In the genomic region with DNA sequence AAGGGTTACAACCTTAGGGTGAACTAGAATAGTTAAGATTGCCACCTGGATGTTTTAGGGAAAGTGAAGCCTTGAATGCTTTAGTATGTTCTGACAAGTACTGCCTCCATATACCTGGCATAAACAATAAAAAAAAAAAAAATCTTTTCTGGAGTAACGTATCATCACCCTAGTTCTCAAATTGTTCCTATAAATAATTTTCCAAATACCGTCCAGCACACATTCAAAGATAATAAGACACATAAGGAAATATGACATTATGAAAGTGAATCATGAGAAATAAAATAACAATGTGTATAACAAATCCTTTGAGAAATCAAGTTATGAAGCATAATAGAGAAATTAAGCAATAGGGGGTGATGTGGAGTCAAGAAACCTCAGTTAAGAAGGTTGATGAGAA, we compare ENCODE assay signal across 40 cellular contexts. TPM values are rescaled to one million over a fixed set of nuclear protein-coding genes. Genes with fewer than 3 reads are reported as not detected.
"Had no signal": no experiment of that assay in that cellular context is flagged by ENCODE, and none has a peak within 500 bp of the region (broad histone marks: within the 10 kb centered on the region; RNA-seq: fewer than 3 reads in every experiment).

No MANE protein-coding gene starts in this region.

- FAIRE-seq: bronchial epithelial cell, TTC549 had no signal

- H3K27me3 Mint-ChIP-seq: activated B cell treated with CpG ODN at 0.5 μM for 24 hours; activated CD4-positive, alpha-beta memory T cell treated with anti-CD3 and anti-CD28 coated beads for 36 hours; activated CD8-positive, alpha-beta T cell treated with anti-CD3 and anti-CD28 coated beads for 36 hours; activated naive CD8-positive, alpha-beta T cell treated with anti-CD3 and anti-CD28 coated beads for 36 hours; activated T-helper 17 cell treated with anti-CD3 and anti-CD28 coated beads, Interleukin-2, amount 50 U/mL, for 72 hours; brain; central memory CD8-positive, alpha-beta T cell had no signal

- DNase-seq: activated B cell treated with CpG ODN at 0.5 μM for 24 hours; activated CD4-positive, alpha-beta memory T cell treated with anti-CD3 and anti-CD28 coated beads for 36 hours; activated CD4-positive, alpha-beta T cell treated with anti-CD3 and anti-CD28 coated beads for 4 hours; activated CD4-positive, alpha-beta T cell treated with anti-CD3 and anti-CD28 coated beads, Interleukin-2, amount 10 ng/mL, durations not matched to agents 24 days and 14 days; activated CD4-positive, alpha-beta T cell treated with anti-CD3 and anti-CD28 coated beads, Interleukin-2, amount 50 U/mL, for 1 hour; activated CD4-positive, alpha-beta T cell treated with anti-CD3 and anti-CD28 coated beads, Interleukin-2, amount 50 U/mL, for 4 hours; activated CD4-positive, CD25-positive, alpha-beta regulatory T cell treated with anti-CD3 and anti-CD28 coated beads, Interleukin-2, amount 50 U/mL, for 72 hours; activated CD8-positive, alpha-beta memory T cell treated with anti-CD3 and anti-CD28 coated beads, Interleukin-2, amount 50 U/mL, for 4 hours; activated CD8-positive, alpha-beta T cell treated with anti-CD3 and anti-CD28 coated beads for 36 hours; activated effector memory CD4-positive, alpha-beta T cell treated with anti-CD3 and anti-CD28 coated beads, Interleukin-2, amount 50 U/mL, for 16 hours; activated gamma-delta T cell treated with Interleukin-2 at 50 U/mL for 16 hours; activated naive CD4-positive, alpha-beta T cell; activated naive CD4-positive, alpha-beta T cell treated with anti-CD3 and anti-CD28 coated beads for 36 hours; activated naive CD4-positive, alpha-beta T cell treated with anti-CD3 and anti-CD28 coated beads, Interleukin-2, amount 50 U/mL, for 16 hours; activated naive CD8-positive, alpha-beta T cell treated with anti-CD3 and anti-CD28 coated beads for 36 hours; activated T-cell treated with anti-CD3 and anti-CD28 coated beads for 4 hours; activated T-cell treated with anti-CD3 and anti-CD28 coated beads, Interleukin-2, amount 50 U/mL, for 1 hour; activated T-cell treated with anti-CD3 and anti-CD28 coated beads, Interleukin-2, amount 50 U/mL, for 4 hours; activated T-cell treated with anti-CD3 and anti-CD28 coated beads, Interleukin-2, amount 50 U/mL, for 72 hours; adrenal gland; amygdala; anterior cingulate cortex; caudate nucleus; cerebellar nuclear complex; T-helper 2 cell; T-helper 9 cell had no signal

- H3K9me3 Mint-ChIP-seq: activated B cell treated with CpG ODN at 0.5 μM for 24 hours; activated CD4-positive, alpha-beta T cell treated with anti-CD3 and anti-CD28 coated beads, Interleukin-2, amount 10 ng/mL, durations not matched to agents 24 days and 14 days; activated CD8-positive, alpha-beta T cell treated with anti-CD3 and anti-CD28 coated beads for 36 hours had no signal

- ATAC-seq: activated CD8-positive, alpha-beta T cell treated with anti-CD3 and anti-CD28 coated beads for 36 hours; activated naive CD4-positive, alpha-beta T cell treated with anti-CD3 and anti-CD28 coated beads, Interleukin-2, amount 50 U/mL, for 72 hours; activated T-cell treated with anti-CD3 and anti-CD28 coated beads, Interleukin-2, amount 50 U/mL, for 4 hours; activated T-cell treated with anti-CD3 and anti-CD28 coated beads, Interleukin-2, amount 50 U/mL, for 72 hours; activated T-helper 17 cell treated with anti-CD3 and anti-CD28 coated beads, Interleukin-2, amount 50 U/mL, for 72 hours had no signal

- H3K36me3 ChIP-seq: adrenal gland, ascending aorta, cardiac muscle cell had no signal

- H3K4me1 ChIP-seq: adrenal gland, ascending aorta had no signal

- H3K27ac ChIP-seq: adrenal gland, ascending aorta, cardiac muscle cell, VCaP had no signal

- H3K9me3 ChIP-seq: adrenal gland had no signal

- H3K27me3 ChIP-seq: adrenal gland, ascending aorta, cardiac muscle cell had no signal

- H3K4me1 Mint-ChIP-seq: activated CD4-positive, alpha-beta T cell treated with anti-CD3 and anti-CD28 coated beads, Interleukin-2, amount 10 ng/mL, durations not matched to agents 24 days and 14 days; activated T-helper 17 cell treated with anti-CD3 and anti-CD28 coated beads, Interleukin-2, amount 50 U/mL, for 72 hours; brain; central memory CD8-positive, alpha-beta T cell had no signal

- H3K27ac Mint-ChIP-seq: activated B cell treated with CpG ODN at 0.5 μM for 24 hours; activated CD4-positive, alpha-beta memory T cell treated with anti-CD3 and anti-CD28 coated beads for 36 hours; activated CD4-positive, alpha-beta T cell treated with anti-CD3 and anti-CD28 coated beads, Interleukin-2, amount 10 ng/mL, durations not matched to agents 24 days and 14 days; activated CD8-positive, alpha-beta T cell treated with anti-CD3 and anti-CD28 coated beads for 36 hours; activated naive CD4-positive, alpha-beta T cell treated with anti-CD3 and anti-CD28 coated beads for 36 hours; activated naive CD4-positive, alpha-beta T cell treated with anti-CD3 and anti-CD28 coated beads, Interleukin-2, amount 50 U/mL, for 72 hours; activated naive CD8-positive, alpha-beta T cell treated with anti-CD3 and anti-CD28 coated beads for 36 hours; activated T-cell treated with anti-CD3 and anti-CD28 coated beads, Interleukin-2, amount 50 U/mL, for 72 hours; activated T-helper 1 cell treated with anti-CD3 and anti-CD28 coated beads, Interleukin-12 subunit alpha, Interleukin-12 subunit beta, Interleukin-2, Interleukin-4 antibody, amounts not matched to agents 30 ng/mL and 10 ng/mL and 1 ng/mL, durations not matched to agents 14 hours and 24 hours and 36 hours; activated T-helper 17 cell treated with anti-CD3 and anti-CD28 coated beads, Interleukin-2, amount 50 U/mL, for 72 hours; brain; T-helper 2 cell treated with Interferon-gamma antibody and Interleukin-4, amounts not matched to agents 5 μg/mL and 100 μg/mL, for 36 hours had no signal

- H3K4me3 ChIP-seq: adrenal gland, ascending aorta, cardiac muscle cell had no signal

- H3K4me3 Mint-ChIP-seq: activated B cell treated with CpG ODN at 0.5 μM for 24 hours; activated CD4-positive, alpha-beta memory T cell treated with anti-CD3 and anti-CD28 coated beads for 36 hours; activated CD4-positive, alpha-beta T cell treated with anti-CD3 and anti-CD28 coated beads, Interleukin-2, amount 10 ng/mL, durations not matched to agents 24 days and 14 days; activated CD8-positive, alpha-beta T cell treated with anti-CD3 and anti-CD28 coated beads for 36 hours; activated naive CD4-positive, alpha-beta T cell treated with anti-CD3 and anti-CD28 coated beads for 36 hours; activated naive CD8-positive, alpha-beta T cell treated with anti-CD3 and anti-CD28 coated beads for 36 hours; activated T-cell treated with anti-CD3 and anti-CD28 coated beads, Interleukin-2, amount 50 U/mL, for 4 hours; activated T-cell treated with anti-CD3 and anti-CD28 coated beads, Interleukin-2, amount 50 U/mL, for 72 hours; activated T-helper 1 cell treated with anti-CD3 and anti-CD28 coated beads, Interleukin-12 subunit alpha, Interleukin-12 subunit beta, Interleukin-2, Interleukin-4 antibody, amounts not matched to agents 30 ng/mL and 10 ng/mL and 1 ng/mL, durations not matched to agents 14 hours and 24 hours and 36 hours; activated T-helper 17 cell treated with anti-CD3 and anti-CD28 coated beads, Interleukin-2, amount 50 U/mL, for 72 hours; brain; central memory CD8-positive, alpha-beta T cell; T-helper 2 cell treated with Interferon-gamma antibody and Interleukin-4, amounts not matched to agents 5 μg/mL and 100 μg/mL, for 36 hours had no signal

RNA-seq across cellular contexts. Expression of gene C1orf141, which starts 20.6 kb away (rescaled TPM):
- total RNA-seq: activated B cell treated with CpG ODN at 0.5 μM for 24 hours; activated CD4-positive, alpha-beta T cell treated with anti-CD3 and anti-CD28 coated beads, Interleukin-2, amount 10 ng/mL, durations not matched to agents 24 days and 14 days; activated CD8-positive, alpha-beta memory T cell treated with anti-CD3 and anti-CD28 coated beads for 36 hours; activated CD8-positive, alpha-beta T cell treated with anti-CD3 and anti-CD28 coated beads for 36 hours; activated naive CD8-positive, alpha-beta T cell treated with anti-CD3 and anti-CD28 coated beads for 36 hours; activated T-helper 1 cell treated with anti-CD3 and anti-CD28 coated beads, Interleukin-12 subunit alpha, Interleukin-12 subunit beta, Interleukin-2, Interleukin-4 antibody, amounts not matched to agents 30 ng/mL and 10 ng/mL and 1 ng/mL, durations not matched to agents 14 hours and 24 hours and 36 hours; adrenal gland; ascending aorta; bronchial epithelial cell; cardiac muscle cell; chondrocyte; T-helper 1 cell treated with Interleukin-12 subunit alpha and Interleukin-12 subunit beta and Interleukin-4 antibody, amounts not matched to agents 30 ng/mL and 1 ng/mL, for 36 hours had no signal
- polyA plus RNA-seq: adrenal gland, cardiac muscle cell had no signal

RNA-seq across cellular contexts. Expression of gene IL23R, which starts 52.1 kb away (rescaled TPM):
- total RNA-seq: activated B cell treated with CpG ODN at 0.5 μM for 24 hours, ascending aorta, bronchial epithelial cell, cardiac muscle cell, chondrocyte had no signal
- polyA plus RNA-seq: cardiac muscle cell had no signal
